ENCODE assay signal across 8 cellular contexts in genomic region chr22:50270302-50271010, GRCh38. TPM values are rescaled to one million over a fixed set of nuclear protein-coding genes. Genes with fewer than 3 reads are reported as not detected.
A peak's percentile ranks its signal among the peaks of the same experiment; 100 is the strongest.
DNase-seq lines count a peak whose midpoint lies in the region; ATAC-seq, FAIRE-seq and TF ChIP-seq lines count a peak whose summit lies in the region.

Gene MAPK11, minus strand, starts transcription at chr22:50270380. Its CDS starts 88 bp downstream, at chr22:50270292.

- TF ChIP-seq RAD21 in H1 (IDR thresholded peaks at IDR 0.05 in 1 of 2, conservative IDR thresholded peaks at IDR 0.05 in 1 of 2; ENCODE audit: low read depth in 2 of 2, low read length in 2 of 2) = no peak

- H2AK5ac ChIP-seq in H1 (ENCODE audit: low read depth, low read length) = no peak within 1 kb of the TSS

- H4K5ac ChIP-seq in H1 (ENCODE audit: insufficient read length, low read depth, low read length) = no peak within 1 kb of the TSS

- H3K36me3 Mint-ChIP-seq in mesothelial cell of epicardium = peaks cover 12% of the 10 kb centered on the region

- H3K23me2 ChIP-seq in H1 (ENCODE audit: low read depth, low read length) = peaks cover 11% of the 10 kb centered on the region; the same call in 1 of the 2 replicates

- H3K9ac ChIP-seq in H1 (replicated peaks in 1 of 4; ENCODE audit: extremely low read depth in 1 of 4, low read depth in 3 of 4, low read length in 3 of 4) = no peak within 1 kb of the TSS

- H3K4me1 ChIP-seq in H1 (replicated peaks in 1 of 4; ENCODE audit: control insufficient read depth in 3 of 4, insufficient read depth in 4 of 4, low read length in 3 of 4) = peaks cover 2 to 14% (median 9%) of the 10 kb centered on the region in 4 experiments; a peak in 6 of 7 replicates

- H3K9me3 ChIP-seq in H1 (ENCODE audit: insufficient read depth in 2 of 2, low read depth in 1 of 2, low read length in 1 of 2) = peaks cover 0 to 13% of the 10 kb centered on the region in 2 experiments; a peak in 1 of 4 replicates

- no peak within 1 kb of the TSS for H3K18ac ChIP-seq in H1 (ENCODE audit: extremely low read depth, low read length)

- peak within 1 kb of the TSS; percentile 64 for H3K4me3 Mint-ChIP-seq in mesothelial cell of epicardium

- H3K23ac ChIP-seq in H1 (ENCODE audit: insufficient read length) = no peak within 1 kb of the TSS

- H3K27ac ChIP-seq in H1 (ENCODE audit: low read depth, low read length) = no peak within 1 kb of the TSS

- H3K9me3 Mint-ChIP-seq in mesothelial cell of epicardium = no peaks in the 10 kb centered on the region

- POLR2A ChIA-PET in H1 (lab: Charles Lee; ENCODE audit: partially characterized antibody) = interaction anchor here (0.9 to 3.2 kb wide), 2 partner anchors 19 to 71 kb away, joined by 3 to 12 read pairs; no protein-coding TSS in a partner anchor

- no peak for TF ChIP-seq CTCF in H1 (IDR thresholded peaks at IDR 0.05; ENCODE audit: control extremely low read depth in 1 of 3, insufficient read depth in 1 of 3, low read depth in 1 of 3, low read length in 3 of 3)
- TF ChIP-seq CTCF in mesothelial cell of epicardium (IDR thresholded peaks at IDR 0.05; ENCODE audit: unreplicated experiment) = no peak

- peak within 1 kb of the TSS; percentile 59 to 79 for H3K4me2 ChIP-seq in H1 (ENCODE audit: insufficient read depth in 1 of 2, low read depth in 2 of 2, low read length in 2 of 2)

- FAIRE-seq in H1 (lab: Jason Lieb, UNC) = no peak

- DNase-seq in NCI-H510A treated with DMSO at 0.1 percent for 48 hours (lab: John Stamatoyannopoulos, UW) (peak; percentile 21), NCI-H510A (lab: John Stamatoyannopoulos, UW) (no peak), NCI-H2171 treated with DMSO at 0.1 percent for 48 hours (lab: John Stamatoyannopoulos, UW) (peak; percentile 19), H1 (ENCODE audit: low read depth in 1 of 2, low spot score in 2 of 2) (peak in 1 of 2 experiments; percentile 89), mesothelial cell of epicardium (ENCODE audit: low spot score in 2 of 2, unreplicated experiment in 2 of 2) (peak; percentile 58 to 79)
- DNase-seq in activated CD8-positive, alpha-beta memory T cell treated with anti-CD3 and anti-CD28 coated beads for 4 hours (ENCODE audit: low read depth in 2 of 2) = peak; percentile 50 to 54
- DNase-seq in stimulated activated CD8-positive, alpha-beta memory T cell treated with anti-CD3 and anti-CD28 coated beads, Interleukin-2, amount 100 ng/mL, for 1 hour (ENCODE audit: low read depth in 2 of 2) = peak; percentile 47 to 54

- H3K14ac ChIP-seq in H1 (ENCODE audit: insufficient read length) = no peak within 1 kb of the TSS

- peak within 1 kb of the TSS in 3 of 4 experiments; percentile 19 to 58 (median 36); a peak in 7 of 8 replicates for H3K4me3 ChIP-seq in H1 (ENCODE audit: extremely low read depth in 1 of 4, insufficient read depth in 2 of 4, low read depth in 3 of 4, low read length in 4 of 4)

- H3K27ac Mint-ChIP-seq in mesothelial cell of epicardium = no peak within 1 kb of the TSS

- H4K20me1 ChIP-seq in H1 (replicated peaks in 1 of 2; ENCODE audit: control insufficient read depth in 1 of 2, insufficient read depth in 2 of 2, low read length in 2 of 2) = peaks cover 6 to 9% of the 10 kb centered on the region in 2 experiments

- no peak within 1 kb of the TSS for H4K91ac ChIP-seq in H1 (replicated peaks; ENCODE audit: insufficient read length, low read length)

- no peak within 1 kb of the TSS for H2AFZ ChIP-seq in H1 (ENCODE audit: low read length)

- peaks cover 24 to 51% (median 41%) of the 10 kb centered on the region in 4 experiments; a peak in 6 of 7 replicates for H3K27me3 ChIP-seq in H1 (replicated peaks in 1 of 4; ENCODE audit: control insufficient read depth in 3 of 4, extremely low read depth in 1 of 4, insufficient read depth in 3 of 4, low read length in 3 of 4)

- no peak within 1 kb of the TSS for H2BK5ac ChIP-seq in H1 (ENCODE audit: low read depth, low read length)

- no peak within 1 kb of the TSS for H3K56ac ChIP-seq in H1 (replicated peaks; ENCODE audit: insufficient read length, low read depth, low read length)

- H2BK15ac ChIP-seq in H1 (ENCODE audit: low read length) = no peak within 1 kb of the TSS

- no peak for TF ChIP-seq POLR2A in H1 (IDR thresholded peaks at IDR 0.05; ENCODE audit: control extremely low read depth in 1 of 2, low read depth in 2 of 2, low read length in 2 of 2)

- no peak within 1 kb of the TSS for H2BK120ac ChIP-seq in H1 (replicated peaks; ENCODE audit: low read depth, low read length)

- H2BK12ac ChIP-seq in H1 (ENCODE audit: low read depth, low read length) = no peak within 1 kb of the TSS

- H3K79me2 ChIP-seq in H1 (ENCODE audit: control insufficient read depth in 1 of 2, insufficient read depth in 2 of 2, low read length in 2 of 2) = no peaks in the 10 kb centered on the region

- H3K36me3 ChIP-seq in H1 (ENCODE audit: control insufficient read depth in 2 of 4, insufficient read depth in 4 of 4, low read length in 3 of 4) = peaks cover 4 to 6% (median 5%) of the 10 kb centered on the region in 4 experiments; a peak in 4 of 8 replicates

- H4K8ac ChIP-seq in H1 (ENCODE audit: extremely low read depth, insufficient read depth, low read length) = peak within 1 kb of the TSS; percentile 68

- CTCF ChIA-PET in H1 (lab: Charles Lee; ENCODE audit: partially characterized antibody) = no interaction called here

- ATAC-seq in HG02973 (IDR thresholded peaks at IDR 0.05; ENCODE audit: unreplicated experiment) = no peak

- H3K27me3 Mint-ChIP-seq in mesothelial cell of epicardium (ENCODE audit: low read depth) = peaks cover 25% of the 10 kb centered on the region

- no peak within 1 kb of the TSS for H3K4ac ChIP-seq in H1 (replicated peaks; ENCODE audit: insufficient read length, low read depth, low read length)

- no peak for TF ChIP-seq EP300 in H1 (IDR thresholded peaks at IDR 0.05; ENCODE audit: borderline replicate concordance in 1 of 2, low read depth in 2 of 2, low read length in 2 of 2)

- H3K79me1 ChIP-seq in H1 (ENCODE audit: low read depth, low read length) = no peaks in the 10 kb centered on the region

- 6% methylated on average over 39 of the region's 77 CpGs; no CpG with 5 or more reads in 1 of the 2 experiments for WGBS in H1 (ENCODE audit: extremely low coverage in 1 of 2, insufficient coverage in 1 of 2, insufficient read length in 1 of 2, insufficient replicate concordance in 2 of 2, low coverage in 1 of 2, low lambda C conversion rate in 2 of 2, missing lambda C conversion rate in 1 of 2), 2 experiments

- peaks cover 24% of the 10 kb centered on the region for H3K4me1 Mint-ChIP-seq in mesothelial cell of epicardium

- no peak within 1 kb of the TSS for H2BK20ac ChIP-seq in H1 (ENCODE audit: low read length)

TF ChIP-seq in H1, 55 proteins besides CTCF, POLR2A, EP300 and RAD21 (continues in another document):
- no peak for TF ChIP-seq CBX8 (IDR thresholded peaks at IDR 0.05; ENCODE audit: borderline replicate concordance, low read depth, low read length)
- no peak for TF ChIP-seq SIRT6 (IDR thresholded peaks at IDR 0.05; ENCODE audit: low read length)
- TF ChIP-seq ASH2L (IDR thresholded peaks at IDR 0.05; ENCODE audit: low read length) = no peak
- TF ChIP-seq SUZ12 (IDR thresholded peaks at IDR 0.05; ENCODE audit: low read length) = no peak; the same call in 1 of the 2 replicates
- TF ChIP-seq POU5F1 (IDR thresholded peaks at IDR 0.05; ENCODE audit: low read depth, low read length) = no peak
- TF ChIP-seq CREB1 (IDR thresholded peaks at IDR 0.05) = no peak
- peak; percentile 60 for TF ChIP-seq EZH2 (IDR thresholded peaks at IDR 0.05; ENCODE audit: low read depth, low read length, severe bottlenecking)
- TF ChIP-seq POLR2AphosphoS5 (IDR thresholded peaks at IDR 0.05; ENCODE audit: low read depth, low read length) = no peak
- TF ChIP-seq E2F6 (IDR thresholded peaks at IDR 0.05) = no peak
- TF ChIP-seq KDM4A (IDR thresholded peaks at IDR 0.05; ENCODE audit: low read depth, low read length, severe bottlenecking) = peak; percentile 36

RNA-seq across cellular contexts. Expression of gene MAPK11, which starts in this region (rescaled TPM):
- 1.5 TPM in 2 replicates for total RNA-seq in H1 (2021; fragmentation: NEBNext Ultra II Directional; extraction: Animal tissue kit (Norgen Biotek cat#: 25700))
- polyA plus RNA-seq in H1 (2011; rRNA removed) = 0.70 and 1.5 TPM in 2 replicates
- polyA plus RNA-seq in H1 (2011; cell fraction: cytosol; rRNA removed) = 1.1 TPM
- 4.6 TPM for polyA plus RNA-seq in H1 (2011; cell fraction: nucleus; rRNA removed)
- polyA plus RNA-seq in H1 (2012, experiment 1 of 2) = 0.36 to 1.7 TPM (median 1.1 TPM) in 4 replicates
- polyA plus RNA-seq in H1 (2012, experiment 2 of 2) = 0.45 TPM
- polyA plus RNA-seq in H1 (2013, experiment 1 of 2) = 0.87 TPM
- 0.96 TPM for polyA plus RNA-seq in H1 (2013, experiment 2 of 2)
- 0.57 and 0.68 TPM in 2 replicates for polyA minus RNA-seq in H1 (2011; rRNA and poly(A)+ RNA removed)
- not detected for polyA minus RNA-seq in H1 (2011; cell fraction: cytosol; rRNA and poly(A)+ RNA removed)
- polyA minus RNA-seq in H1 (2011; cell fraction: nucleus; rRNA and poly(A)+ RNA removed) = 1.00 TPM
- 5.9 to 8.4 TPM (median 8.3 TPM) in 3 replicates for total RNA-seq in mesothelial cell of epicardium
